ENCODE assay signal across 18 cellular contexts in genomic region chr2:25926913-25927312, GRCh38. TPM values are rescaled to one million over a fixed set of nuclear protein-coding genes. Genes with fewer than 3 reads are reported as not detected.
DNase-seq lines count a peak whose midpoint lies in the region; ATAC-seq, FAIRE-seq and TF ChIP-seq lines count a peak whose summit lies in the region.
"Had no signal": no experiment of that assay in that cellular context is flagged by ENCODE, and none has a peak within 500 bp of the region (broad histone marks: within the 10 kb centered on the region; RNA-seq: fewer than 3 reads in every experiment).

No MANE protein-coding gene starts in this region.

- BruUV-seq in K562 (replicated peaks; lab: Mats Ljungman, UMichigan): no TSS peak

- H3K9me3 ChIP-seq in K562 (replicated peaks; ENCODE audit: control insufficient read depth, insufficient read depth, low read depth, low read length): no peaks in the 10 kb centered on the region

- intact Hi-C loops in K562 (cut with micrococcal nuclease): no loop called here

- peaks cover 15 to 16% of the 10 kb centered on the region in 2 experiments; a peak in 4 of 5 replicates for H3K27me3 ChIP-seq in K562 (ENCODE audit: control insufficient read depth in 2 of 2, insufficient read depth in 2 of 2, low read length in 2 of 2)

- no peaks in the 10 kb centered on the region for H3K9me3 Mint-ChIP-seq in activated T-helper 17 cell treated with anti-CD3 and anti-CD28 coated beads, Interleukin-2, amount 50 U/mL, for 72 hours
- no peaks in the 10 kb centered on the region for H3K9me3 Mint-ChIP-seq in nephron progenitor cell
- H3K9me3 Mint-ChIP-seq in stimulated activated effector memory CD8-positive, alpha-beta T cell treated with anti-CD3 and anti-CD28 coated beads, Interleukin-12 subunit alpha, Interleukin-12 subunit beta, amount 100 ng/mL, for 72 hours: no peaks in the 10 kb centered on the region
- H3K9me3 Mint-ChIP-seq: CD4-positive, alpha-beta memory T cell had no signal

- peak; percentile 11 for ATAC-seq in activated T-helper 17 cell treated with anti-CD3 and anti-CD28 coated beads, Interleukin-2, amount 50 U/mL, for 72 hours (replicated peaks)
- ATAC-seq in K562 (peak; percentile 58), HG03378 (IDR thresholded peaks at IDR 0.05; ENCODE audit: unreplicated experiment) (no peak)
- peak; percentile 43 for ATAC-seq in stimulated activated effector memory CD8-positive, alpha-beta T cell treated with anti-CD3 and anti-CD28 coated beads, Interleukin-12 subunit alpha, Interleukin-12 subunit beta, amount 100 ng/mL, for 72 hours
- ATAC-seq: GM12878 had no signal

- no peaks in the 10 kb centered on the region for H3K36me3 Mint-ChIP-seq in activated T-helper 17 cell treated with anti-CD3 and anti-CD28 coated beads, Interleukin-2, amount 50 U/mL, for 72 hours (ENCODE audit: low read depth)
- peaks cover 34% of the 10 kb centered on the region for H3K36me3 Mint-ChIP-seq in nephron progenitor cell (ENCODE audit: low read depth)
- no peaks in the 10 kb centered on the region for H3K36me3 Mint-ChIP-seq in stimulated activated effector memory CD8-positive, alpha-beta T cell treated with anti-CD3 and anti-CD28 coated beads, Interleukin-12 subunit alpha, Interleukin-12 subunit beta, amount 100 ng/mL, for 72 hours

- no peaks in the 10 kb centered on the region for H4K20me1 ChIP-seq in K562 (replicated peaks; ENCODE audit: control insufficient read depth, insufficient read depth, low read length)

- H3K27ac Mint-ChIP-seq in activated T-helper 17 cell treated with anti-CD3 and anti-CD28 coated beads, Interleukin-2, amount 50 U/mL, for 72 hours: no peak overlapping the region
- peak overlapping the region; percentile 64 for H3K27ac Mint-ChIP-seq in nephron progenitor cell
- peak overlapping the region; percentile 62 for H3K27ac Mint-ChIP-seq in stimulated activated effector memory CD8-positive, alpha-beta T cell treated with anti-CD3 and anti-CD28 coated beads, Interleukin-12 subunit alpha, Interleukin-12 subunit beta, amount 100 ng/mL, for 72 hours

- POLR2A ChIA-PET in K562 (lab: Yijun Ruan, JAX): no interaction called here

- H3K9me1 ChIP-seq in K562 (ENCODE audit: control insufficient read depth, insufficient read depth, low read length): no peaks in the 10 kb centered on the region

- no peak for TF ChIP-seq EP300 in K562 (IDR thresholded peaks at IDR 0.05; ENCODE audit: low read length)

- no peak overlapping the region for H3K4me3 Mint-ChIP-seq in activated T-helper 17 cell treated with anti-CD3 and anti-CD28 coated beads, Interleukin-2, amount 50 U/mL, for 72 hours
- no peak overlapping the region for H3K4me3 Mint-ChIP-seq in nephron progenitor cell
- peak overlapping the region; percentile 16 for H3K4me3 Mint-ChIP-seq in stimulated activated effector memory CD8-positive, alpha-beta T cell treated with anti-CD3 and anti-CD28 coated beads, Interleukin-12 subunit alpha, Interleukin-12 subunit beta, amount 100 ng/mL, for 72 hours
- H3K4me3 Mint-ChIP-seq: CD4-positive, alpha-beta memory T cell had no signal

- no peak for FAIRE-seq in K562 (lab: Jason Lieb, UNC)
- FAIRE-seq: G401.6, GM12878, GM19239 had no signal

- no peak overlapping the region; a peak in 1 of 4 replicates for H3K9ac ChIP-seq in K562 (ENCODE audit: insufficient read depth in 1 of 2, low read depth in 2 of 2, low read length in 2 of 2)

- H3K4me1 Mint-ChIP-seq in activated T-helper 17 cell treated with anti-CD3 and anti-CD28 coated beads, Interleukin-2, amount 50 U/mL, for 72 hours: no peaks in the 10 kb centered on the region
- H3K4me1 Mint-ChIP-seq in nephron progenitor cell: no peaks in the 10 kb centered on the region
- H3K4me1 Mint-ChIP-seq in stimulated activated effector memory CD8-positive, alpha-beta T cell treated with anti-CD3 and anti-CD28 coated beads, Interleukin-12 subunit alpha, Interleukin-12 subunit beta, amount 100 ng/mL, for 72 hours: peaks cover 31% of the 10 kb centered on the region
- H3K4me1 Mint-ChIP-seq: CD4-positive, alpha-beta memory T cell had no signal

- no peak overlapping the region for H2AFZ ChIP-seq in K562 (ENCODE audit: low read depth, low read length)

- no peak overlapping the region for H3K4me2 ChIP-seq in K562 (ENCODE audit: insufficient read depth, low read length)

- H3K79me2 ChIP-seq in K562 (ENCODE audit: control insufficient read depth, insufficient read depth, low read length): no peaks in the 10 kb centered on the region

- no peaks in the 10 kb centered on the region for H3K36me3 ChIP-seq in K562 (ENCODE audit: control insufficient read depth, insufficient read depth, low read length)

- TF ChIP-seq CTCF in K562 (IDR thresholded peaks at IDR 0.05 in 2 of 3, conservative IDR thresholded peaks at IDR 0.05 in 1 of 3; ENCODE audit: insufficient read depth in 2 of 3, low read depth in 1 of 3, low read length in 3 of 3): no peak
- TF ChIP-seq CTCF in nephron progenitor cell (IDR thresholded peaks at IDR 0.05): no peak

- H3K27ac ChIP-seq in K562 (ENCODE audit: extremely low read depth, low read depth, low read length): no peak overlapping the region

- no peak for TF ChIP-seq POLR2A in K562 (conservative IDR thresholded peaks at IDR 0.05)

- WGBS in K562 (ENCODE audit: insufficient coverage, low coverage, missing lambda C conversion rate): 26% methylated on average over 11 of the region's 11 CpGs

- CTCF ChIA-PET in K562 (lab: Yijun Ruan, JAX; ENCODE audit: low intra/inter-chr PET ratio): no interaction called here

- H3K27me3 Mint-ChIP-seq in activated T-helper 17 cell treated with anti-CD3 and anti-CD28 coated beads, Interleukin-2, amount 50 U/mL, for 72 hours: no peaks in the 10 kb centered on the region
- H3K27me3 Mint-ChIP-seq in nephron progenitor cell (ENCODE audit: low read depth, poor library complexity): peaks cover 8% of the 10 kb centered on the region
- H3K27me3 Mint-ChIP-seq: CD4-positive, alpha-beta memory T cell had no signal

- no peaks in the 10 kb centered on the region; a peak in 1 of 5 replicates for H3K4me1 ChIP-seq in K562 (replicated peaks in 1 of 2; ENCODE audit: control insufficient read depth in 2 of 2, insufficient read depth in 2 of 2, low read length in 2 of 2)

- H3K4me3 ChIP-seq in K562: no peak overlapping the region
- H3K4me3 ChIP-seq: GM12878 had no signal

- no peak for TF ChIP-seq RAD21 in K562 (CRISPR knock-in tag; conservative IDR thresholded peaks at IDR 0.05 in 1 of 2, IDR thresholded peaks at IDR 0.05 in 1 of 2)

- in situ Hi-C loops in K562 (cut with MboI): no loop called here

- DNase-seq in K562 (ENCODE audit: extremely low read depth in 1 of 4, low spot score in 3 of 4): peak in 1 of 4 experiments; percentile 4
- DNase-seq in nephron progenitor cell: no peak
- peak in 1 of 2 donors; percentile 70 for DNase-seq in stimulated activated effector memory CD8-positive, alpha-beta T cell treated with anti-CD3 and anti-CD28 coated beads, Interleukin-12 subunit alpha, Interleukin-12 subunit beta, amount 100 ng/mL, for 72 hours (ENCODE audit: low spot score in 2 of 2)
- DNase-seq in NOMO-1 (lab: John Stamatoyannopoulos, UW; ENCODE audit: unreplicated experiment in 2 of 2): no peak
- DNase-seq: C1 segment of cervical spinal cord; Calu3; CD4-positive, alpha-beta memory T cell; COR-L47; DMS153; DND-41; GOT3; H7; HCEC 1CT had no signal

TF ChIP-seq in K562, 482 proteins besides CTCF, POLR2A, EP300 and RAD21:
- TF ChIP-seq MEIS2 (IDR thresholded peaks at IDR 0.05; ENCODE audit: partially characterized antibody) (peak; percentile 39), NFIX (CRISPR knock-in tag; IDR thresholded peaks at IDR 0.05; ENCODE audit: low read depth) (no peak)

RNA-seq across cellular contexts. Expression of gene ASXL2, which starts 48.6 kb away (rescaled TPM):
- total RNA-seq in activated T-helper 17 cell treated with anti-CD3 and anti-CD28 coated beads, Interleukin-2, amount 50 U/mL, for 72 hours: 10 to 100 TPM; 28.5 to 37.1 TPM
- total RNA-seq in K562 (2011; cell fraction: chromatin; rRNA removed; ENCODE audit: low replicate concordance): 17.1 and 54.2 TPM in 2 replicates
- 6.3 and 9.7 TPM in 2 replicates for total RNA-seq in K562 (2011; cell fraction: nucleolus; rRNA removed)
- 13.3 and 22.9 TPM in 2 replicates for total RNA-seq in K562 (2011; cell fraction: nucleoplasm; rRNA removed)
- total RNA-seq in K562 (2014; rRNA removed) (7.4 and 9.8 TPM in 2 replicates), K562 (2014; rRNA removed; fragmentation: Illumina TruSeq; extraction: Trizol) (9.0 and 9.7 TPM in 2 replicates), K562 (2015; rRNA removed; fragmentation: Illumina TruSeq; extraction: Trizol) (8.6 and 9.1 TPM in 2 replicates), K562 (2021) (23.3 and 25.9 TPM in 2 replicates)
- polyA plus RNA-seq in K562 (2011; rRNA removed) (14.9 and 17.0 TPM in 2 replicates), K562 (2014; fragmentation: Illumina TruSeq; extraction: Trizol) (15.5 and 17.4 TPM in 2 replicates), K562 (2014; fragmentation: Nextera tagmentation; extraction: Ambion mirVana) (1 to 10 TPM; 2.2 to 2.5 TPM), K562 (2014; rRNA removed) (8.8 and 9.5 TPM in 2 replicates)
- polyA plus RNA-seq in K562 (2011; cell fraction: cytosol; rRNA removed): 7.3 and 9.0 TPM in 2 replicates
- polyA plus RNA-seq in K562 (2011; cell fraction: nucleus; rRNA removed): 12.3 and 15.5 TPM in 2 replicates
- 10.6 and 11.4 TPM in 2 replicates for polyA plus RNA-seq in K562 (2012)
- polyA minus RNA-seq in K562 (2011; rRNA and poly(A)+ RNA removed): 33.8 and 34.9 TPM in 2 replicates
- 13.4 and 14.1 TPM in 2 replicates for polyA minus RNA-seq in K562 (2011; cell fraction: cytosol; rRNA and poly(A)+ RNA removed)
- polyA minus RNA-seq in K562 (2011; cell fraction: nucleus; rRNA and poly(A)+ RNA removed): 9.0 and 14.2 TPM in 2 replicates

RNA-seq across cellular contexts. Expression of gene KIF3C, which starts 55.4 kb away (rescaled TPM):
- total RNA-seq in activated T-helper 17 cell treated with anti-CD3 and anti-CD28 coated beads, Interleukin-2, amount 50 U/mL, for 72 hours: 1 to 10 TPM; 3.0 to 3.4 TPM
- 12.0 and 22.8 TPM in 2 replicates for total RNA-seq in K562 (2011; cell fraction: chromatin; rRNA removed; ENCODE audit: low replicate concordance)
- 10.4 and 12.0 TPM in 2 replicates for total RNA-seq in K562 (2011; cell fraction: nucleolus; rRNA removed)
- total RNA-seq in K562 (2011; cell fraction: nucleoplasm; rRNA removed): 8.7 and 9.9 TPM in 2 replicates
- total RNA-seq in K562 (2014; rRNA removed): 3.3 and 5.9 TPM in 2 replicates
- 1.9 and 2.1 TPM in 2 replicates for total RNA-seq in K562 (2014; rRNA removed; fragmentation: Illumina TruSeq; extraction: Trizol)
- 1.6 and 1.8 TPM in 2 replicates for total RNA-seq in K562 (2015; rRNA removed; fragmentation: Illumina TruSeq; extraction: Trizol)
- total RNA-seq in K562 (2021): 6.1 and 6.7 TPM in 2 replicates
- 3.1 and 3.3 TPM in 2 replicates for polyA plus RNA-seq in K562 (2011; rRNA removed)
- polyA plus RNA-seq in K562 (2011; cell fraction: cytosol; rRNA removed): 3.2 and 3.9 TPM in 2 replicates
- 2.2 and 3.3 TPM in 2 replicates for polyA plus RNA-seq in K562 (2011; cell fraction: nucleus; rRNA removed)
- polyA plus RNA-seq in K562 (2012): 4.8 and 6.5 TPM in 2 replicates
- polyA plus RNA-seq in K562 (2014; fragmentation: Illumina TruSeq; extraction: Trizol): 4.0 and 5.0 TPM in 2 replicates
- polyA plus RNA-seq in K562 (2014; fragmentation: Nextera tagmentation; extraction: Ambion mirVana): under 1 TPM; 0.69 to 0.88 TPM
- 3.3 and 3.4 TPM in 2 replicates for polyA plus RNA-seq in K562 (2014; rRNA removed)
- 3.7 and 6.1 TPM in 2 replicates for polyA minus RNA-seq in K562 (2011; rRNA and poly(A)+ RNA removed)
- 4.3 and 4.5 TPM in 2 replicates for polyA minus RNA-seq in K562 (2011; cell fraction: cytosol; rRNA and poly(A)+ RNA removed)
- polyA minus RNA-seq in K562 (2011; cell fraction: nucleus; rRNA and poly(A)+ RNA removed): 4.4 and 7.3 TPM in 2 replicates
